Comparison of ENCODE assay signal across 8 cellular contexts in the genomic region with DNA sequence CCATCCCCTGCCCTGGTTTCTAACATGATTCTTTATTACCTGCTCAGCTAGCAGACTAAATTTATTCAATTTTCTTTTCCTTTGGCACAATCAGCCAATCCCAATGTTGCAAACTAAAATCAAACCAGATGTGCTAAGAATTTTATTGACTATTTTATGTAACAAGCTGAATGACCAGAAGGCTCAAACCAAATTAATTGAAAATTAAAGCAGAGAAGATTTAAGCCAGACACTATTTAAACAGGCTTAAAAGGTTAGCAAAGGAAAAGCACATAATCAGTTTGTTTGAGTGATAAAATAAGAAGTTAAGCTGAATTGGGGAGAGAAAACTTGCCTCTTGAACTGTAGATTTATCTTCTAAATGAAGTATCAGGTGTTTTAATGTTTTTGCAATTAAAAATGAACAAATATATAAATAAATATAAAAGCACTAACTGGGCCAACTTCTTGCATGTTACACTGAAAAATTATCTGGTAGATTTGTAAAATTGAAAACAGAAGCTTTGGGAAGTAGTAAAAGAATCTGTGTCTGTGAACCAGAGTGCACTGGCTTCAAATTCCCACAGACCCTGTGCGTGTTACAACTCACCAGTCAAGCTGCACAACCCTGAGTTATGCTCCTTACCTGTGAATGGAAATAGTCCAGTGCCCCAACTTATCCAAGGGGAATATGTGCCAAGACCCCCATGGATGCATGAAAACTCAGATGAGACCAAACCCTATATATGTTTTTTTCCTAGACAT.
"Had no signal": no experiment of that assay in that cellular context is flagged by ENCODE, and none has a peak within 500 bp of the region (broad histone marks: within the 10 kb centered on the region; RNA-seq: fewer than 3 reads in every experiment).

No MANE protein-coding gene starts in this region.

- ATAC-seq: HCT116, HepG2 had no signal

- H3K4me3 ChIP-seq: GM23248, HAP-1 had no signal

- H3K9ac ChIP-seq: GM23248 had no signal

- H3K27ac ChIP-seq: GM23248, HL-60 had no signal

- FAIRE-seq: HepG2 had no signal

- H3K36me3 ChIP-seq: HAP-1 had no signal

- H3K4me1 ChIP-seq: HAP-1 had no signal

- H2AFZ ChIP-seq: GM23248 had no signal

- DNase-seq: GM23248, GOT3, H7, HFFc6 had no signal

- H3K9me3 ChIP-seq: HAP-1 had no signal
